In genomic region chr20:29443819-29444218, GRCh38 we compare ENCODE assay signal across 12 cellular contexts.
A peak's percentile ranks its signal among the peaks of the same experiment; 100 is the strongest.
DNase-seq lines count a peak whose midpoint lies in the region; ATAC-seq, FAIRE-seq and TF ChIP-seq lines count a peak whose summit lies in the region.
"Had no signal": no experiment of that assay in that cellular context is flagged by ENCODE, and none has a peak within 500 bp of the region (broad histone marks: within the 10 kb centered on the region; RNA-seq: fewer than 3 reads in every experiment).

No MANE protein-coding gene starts in this region.

- H3K4me1 ChIP-seq in GM12878 (ENCODE audit: control insufficient read depth, insufficient read depth, low read length), result no peaks in the 10 kb centered on the region
- no peaks in the 10 kb centered on the region for H3K4me1 ChIP-seq in BE2C

- H2AFZ ChIP-seq in GM12878 (ENCODE audit: control insufficient read depth, low read depth, low read length), result no peak overlapping the region

- SMC1A ChIA-PET in GM12878 (lab: Charles Lee; ENCODE audit: uncharacterized antibody, unreplicated experiment), result interaction anchor here (1.6 kb wide), 1 partner anchor 29 kb away, joined by 5 read pairs; no protein-coding TSS in a partner anchor

- no TSS peak for BruUV-seq in GM12878 (replicated peaks; lab: Mats Ljungman, UMichigan)

- H3K27me3 ChIP-seq in GM12878 (replicated peaks in 1 of 2; ENCODE audit: control insufficient read depth in 2 of 2, insufficient read depth in 2 of 2, low read length in 1 of 2), result no peaks in the 10 kb centered on the region
- no peaks in the 10 kb centered on the region for H3K27me3 ChIP-seq in BE2C

- TF ChIP-seq CTCF in GM12878 (IDR thresholded peaks at IDR 0.05 in 2 of 3, conservative IDR thresholded peaks at IDR 0.05 in 1 of 3; ENCODE audit: control insufficient read depth in 2 of 3, extremely low read depth in 1 of 3, insufficient read depth in 1 of 3, low read depth in 3 of 3, low read length in 3 of 3) (no peak), BE2C (IDR thresholded peaks at IDR 0.05; ENCODE audit: low read depth, low read length) (no peak)

- H3K36me3 ChIP-seq in GM12878 (ENCODE audit: control insufficient read depth in 2 of 2, insufficient read depth in 2 of 2, low read length in 1 of 2) (no peaks in the 10 kb centered on the region), BE2C (no peaks in the 10 kb centered on the region)

- no peak overlapping the region for H3K27ac ChIP-seq in GM12878 (ENCODE audit: control insufficient read depth, insufficient read depth)

- RAD21 ChIA-PET in GM12878 (lab: Charles Lee; ENCODE audit: unreplicated experiment), result no interaction called here

- CTCF ChIA-PET in GM12878 (lab: Yijun Ruan, JAX), result interaction anchor here (1.1 to 1.3 kb wide), 2 partner anchors 11 to 16 kb away, joined by 3 read pairs; no protein-coding TSS in a partner anchor

- no peaks in the 10 kb centered on the region for H4K20me1 ChIP-seq in GM12878 (ENCODE audit: control insufficient read depth, insufficient read depth)

- in situ Hi-C loops in GM12878 (cut with MboI), result loop anchor here (25.0 kb wide), 1 partner anchor 1868 kb away; the partner anchor contains the start of gene DEFB116

- no peak for TF ChIP-seq EP300 in GM12878 (IDR thresholded peaks at IDR 0.05; ENCODE audit: borderline replicate concordance in 1 of 2, control insufficient read depth in 1 of 2, low read depth in 2 of 2, low read length in 2 of 2)

- H3K9ac ChIP-seq in GM12878 (ENCODE audit: control insufficient read depth, insufficient read depth, low read length), result no peak overlapping the region

- POLR2A ChIA-PET in GM12878 (lab: Charles Lee), result no interaction called here

- H3K4me2 ChIP-seq in GM12878 (ENCODE audit: control insufficient read depth, insufficient read depth), result no peak overlapping the region

- intact Hi-C loops in GM12878 (cut with micrococcal nuclease; ENCODE audit: unreplicated experiment), result loop anchor here (5.0 kb wide), 1 partner anchor 1868 kb away; no protein-coding TSS in a partner anchor

- H3K79me2 ChIP-seq in GM12878 (ENCODE audit: control insufficient read depth, insufficient read depth, low read length), result no peaks in the 10 kb centered on the region

- 50% methylated on average over 3 of the region's 3 CpGs for WGBS in GM12878 (ENCODE audit: insufficient coverage, insufficient replicate concordance, low lambda C conversion rate, missing lambda C conversion rate)

- no peak overlapping the region for H3K4me3 ChIP-seq in GM12878
- H3K4me3 ChIP-seq in BE2C (ENCODE audit: low read depth, low read length), result no peak overlapping the region

- no peak for FAIRE-seq in GM12878 (lab: Jason Lieb, UNC)
- FAIRE-seq: astrocyte had no signal

- no peak for TF ChIP-seq RAD21 in GM12878 (IDR thresholded peaks at IDR 0.05; ENCODE audit: insufficient read depth, low read depth, low read length)

- DNase-seq in GM12878 (ENCODE audit: low read depth, low spot score) (peak; percentile 42), BE2C (no peak), NCI-H2171 treated with DMSO at 0.1 percent for 48 hours (lab: John Stamatoyannopoulos, UW) (no peak)
- DNase-seq: effector memory CD4-positive, alpha-beta T cell; H7; left colon had no signal

- ATAC-seq in GM18858 (IDR thresholded peaks at IDR 0.05; ENCODE audit: unreplicated experiment), result peak; percentile 83
- ATAC-seq in GM21360 (IDR thresholded peaks at IDR 0.05; ENCODE audit: unreplicated experiment), result peak; percentile 76
- ATAC-seq in HG03439 (IDR thresholded peaks at IDR 0.05; ENCODE audit: unreplicated experiment), result peak; percentile 94
- peak; percentile 95 for ATAC-seq in GM12878
- ATAC-seq in HG03025 (IDR thresholded peaks at IDR 0.05; ENCODE audit: low FRiP score, unreplicated experiment), result no peak
- ATAC-seq: left colon; stimulated activated memory B cell treated with anti-CD40 and anti-IgM and Interleukin-4, amounts not matched to agents 10 μg/mL and 1 μg/mL and 100 μg/mL, for 72 hours had no signal

- TF ChIP-seq POLR2A in GM12878 (IDR thresholded peaks at IDR 0.05; ENCODE audit: low read depth, low read length), result no peak

- no peaks in the 10 kb centered on the region; the same call in 2 of the 3 replicates for H3K9me3 ChIP-seq in GM12878 (replicated peaks; ENCODE audit: control insufficient read depth, insufficient read depth, low read length)
- H3K9me3 ChIP-seq in BE2C, result no peaks in the 10 kb centered on the region

TF ChIP-seq in GM12878, 131 proteins besides CTCF, POLR2A, EP300 and RAD21:
- no peak for TF ChIP-seq HCFC1 (IDR thresholded peaks at IDR 0.05; ENCODE audit: low read length)
- 0 out of 3 replicates have a peak, but pooled peaks have one; percentile 31 for TF ChIP-seq POU2F2 (IDR thresholded peaks at IDR 0.05; ENCODE audit: borderline replicate concordance, low read depth, low read length)
TF ChIP-seq in GM12878: peak in this region for 1.
